11 cellular contexts compared by ENCODE assay signal in the genomic region with DNA sequence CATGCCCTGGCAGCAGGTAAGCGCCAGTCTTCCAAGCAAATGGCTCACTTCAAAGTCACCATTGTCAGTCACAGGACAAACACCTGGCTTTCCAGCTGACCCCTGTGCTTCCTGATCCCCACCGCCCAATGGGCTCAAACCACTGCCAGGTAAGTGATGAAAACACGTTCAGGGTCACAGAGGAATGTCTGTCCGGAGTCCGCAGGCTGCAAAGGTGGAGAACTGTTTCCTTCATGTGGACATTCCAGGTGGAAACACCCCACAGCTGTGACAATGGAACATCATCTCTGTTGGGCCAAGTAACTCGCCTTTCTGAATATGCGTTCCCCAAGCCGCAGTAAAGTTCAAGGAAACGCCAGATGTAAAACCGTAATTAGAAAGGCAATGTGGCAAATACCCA.
"Had no signal": no experiment of that assay in that cellular context is flagged by ENCODE, and none has a peak within 500 bp of the region (broad histone marks: within the 10 kb centered on the region; RNA-seq: fewer than 3 reads in every experiment).

No MANE protein-coding gene starts in this region.

- ATAC-seq: GM23338, HCT116 had no signal

- H3K4me3 ChIP-seq: GM23248, GM23338, HAP-1 had no signal

- H3K27ac ChIP-seq: GM23248 had no signal

- DNase-seq: GM23248, GOT3, H7, H9, HCEC 1CT, HFFc6 had no signal

- H3K4me2 ChIP-seq: GM23338 had no signal

- H3K4me1 ChIP-seq: HAP-1 had no signal

- H3K4me1 Mint-ChIP-seq: GM23338, H9 had no signal

- H3K4me3 Mint-ChIP-seq: GM23338, H9, HFFc6 had no signal

- H2AFZ ChIP-seq: GM23248, GM23338 had no signal

- H3K9ac ChIP-seq: GM23248 had no signal

- H3K9me3 ChIP-seq: HAP-1 had no signal

- FAIRE-seq: H1, H54 had no signal

- H3K27ac Mint-ChIP-seq: GM23338, H9, HFFc6 had no signal

- H3K36me3 ChIP-seq: HAP-1 had no signal

- H3K9me3 Mint-ChIP-seq: GM23338, H9, HFFc6 had no signal
